In the genomic region with DNA sequence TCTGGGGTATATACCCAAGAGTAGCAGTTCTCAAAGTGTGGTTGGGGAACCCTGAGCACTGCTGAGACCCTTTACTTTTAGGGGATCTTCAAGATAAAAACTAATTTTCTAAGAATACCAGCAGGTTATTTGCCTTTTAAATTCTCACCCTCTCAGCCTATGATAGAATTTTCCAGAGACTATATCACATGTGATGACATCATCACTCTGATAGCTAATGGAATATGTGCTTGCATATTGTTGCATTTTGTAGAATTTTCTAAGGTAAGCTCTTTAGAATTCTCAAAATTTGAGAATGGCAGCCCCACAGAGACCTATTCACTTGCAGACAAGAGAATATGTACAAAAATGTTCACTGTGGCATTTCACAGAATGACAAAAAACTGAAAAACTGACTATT, we compare ENCODE assay signal across 23 cellular contexts.
"Had no signal": no experiment of that assay in that cellular context is flagged by ENCODE, and none has a peak within 500 bp of the region (broad histone marks: within the 10 kb centered on the region; RNA-seq: fewer than 3 reads in every experiment).

No MANE protein-coding gene starts in this region.

- ATAC-seq: foreskin keratinocyte, gastroesophageal sphincter, heart right ventricle, left cardiac atrium, left ventricle myocardium superior, lower lobe of right lung had no signal

- H3K4me1 ChIP-seq: esophagus muscularis mucosa, gastroesophageal sphincter, heart right ventricle, left lung, lower lobe of right lung had no signal

- H3K27me3 ChIP-seq: dorsolateral prefrontal cortex, esophagus muscularis mucosa, foreskin keratinocyte, gastroesophageal sphincter, heart right ventricle, left lung had no signal

- H3K9me3 ChIP-seq: esophagus muscularis mucosa, gastroesophageal sphincter, heart right ventricle, left lung, lower lobe of right lung, mucosa of descending colon had no signal

- H3K27ac ChIP-seq: coronary artery, dorsolateral prefrontal cortex, esophagus muscularis mucosa, foreskin keratinocyte, gastroesophageal sphincter, heart right ventricle, left lung, lower lobe of right lung had no signal

- FAIRE-seq: colon, endothelial cell of umbilical vein, frontal cortex, keratinocyte had no signal

- DNase-seq: dermis blood vessel endothelial cell; dorsolateral prefrontal cortex; effector CD4-positive, alpha-beta T cell; effector memory CD4-positive, alpha-beta T cell; foreskin keratinocyte; glutamatergic neuron; head of caudate nucleus; heart right ventricle; hippocampal formation; left cardiac atrium; left lung; left ventricle myocardium superior; lower lobe of right lung; mesenchymal stem cell; naive B cell had no signal

- H3K36me3 ChIP-seq: esophagus muscularis mucosa, gastroesophageal sphincter, heart right ventricle, left lung, lower lobe of right lung had no signal

- H3K4me3 ChIP-seq: coronary artery, dorsolateral prefrontal cortex, esophagus muscularis mucosa, gastroesophageal sphincter, heart right ventricle, left lung, lower lobe of right lung, mucosa of descending colon had no signal
